8 cellular contexts compared by ENCODE assay signal in the genomic region with DNA sequence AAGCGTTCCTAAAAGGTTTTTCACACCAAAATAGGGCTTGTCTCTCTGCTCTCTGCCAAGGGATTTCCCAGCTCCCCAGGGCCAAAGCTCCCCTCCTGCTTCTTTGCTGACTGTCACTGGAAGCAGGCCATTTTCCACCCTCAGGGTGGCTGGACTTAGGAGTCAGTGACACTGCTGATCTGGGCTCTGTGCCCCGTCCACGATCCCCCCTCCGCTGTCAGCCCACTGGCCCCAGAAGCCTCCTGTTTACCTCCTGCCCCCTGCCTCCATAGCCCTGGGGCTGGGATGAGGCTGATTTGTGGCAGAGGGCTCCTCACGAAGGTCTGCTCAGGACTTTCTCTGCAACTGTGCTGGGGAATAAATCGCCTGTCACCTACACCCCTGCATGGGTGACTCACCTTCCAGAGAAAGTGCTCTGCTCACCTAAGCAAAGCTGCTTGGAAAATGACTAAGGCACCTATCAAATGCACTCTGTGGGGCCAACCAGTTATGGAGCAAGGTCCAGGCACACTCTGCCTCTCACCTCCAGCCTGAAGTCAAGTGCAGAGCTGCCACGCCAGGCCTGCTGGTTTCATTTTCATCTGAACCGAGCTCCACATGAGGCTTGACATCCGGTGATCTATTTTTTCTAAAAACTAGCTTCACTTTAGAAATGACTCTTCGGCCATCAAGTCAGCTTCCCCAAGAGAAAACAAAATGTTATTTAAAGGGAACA. TPM values are rescaled to one million over a fixed set of nuclear protein-coding genes. Genes with fewer than 3 reads are reported as not detected.
DNase-seq lines count a peak whose midpoint lies in the region; ATAC-seq and TF ChIP-seq lines count a peak whose summit lies in the region.

No MANE protein-coding gene starts in this region.

- H3K4me1 ChIP-seq in duodenal mucosa (ENCODE audit: control insufficient read depth in 1 of 2, insufficient read depth in 2 of 2, low read length in 2 of 2) = peaks cover 80 to 82% of the 10 kb centered on the region in 2 donors
- peaks cover 54% of the 10 kb centered on the region for H3K4me1 ChIP-seq in testis

- no peaks in the 10 kb centered on the region for H3K27me3 ChIP-seq in duodenal mucosa (ENCODE audit: control insufficient read depth in 1 of 2, insufficient read depth in 2 of 2, low read length in 2 of 2)
- no peaks in the 10 kb centered on the region for H3K27me3 ChIP-seq in testis

- H3K4me1 Mint-ChIP-seq in activated CD4-positive, alpha-beta T cell treated with anti-CD3 and anti-CD28 coated beads, Interleukin-2, amount 10 ng/mL, durations not matched to agents 7 days and 5 days = peaks cover 71% of the 10 kb centered on the region
- peaks cover 74 to 83% of the 10 kb centered on the region in 2 donors for H3K4me1 Mint-ChIP-seq in natural killer cell

- intact Hi-C loops in natural killer cell (cut with micrococcal nuclease) = loop anchor here (2.0 kb wide), 1 partner anchor 35 kb away; no protein-coding TSS in a partner anchor
- intact Hi-C loops in testis (cut with DNase I; ENCODE audit: low total_unique reads) = no loop called here

- POLR2A ChIA-PET in GM10248 (lab: Yijun Ruan, JAX) = interaction anchor here (0.7 to 1.5 kb wide), 9 partner anchors 10 to 162 kb away, joined by 3 to 5 read pairs (median 3); no protein-coding TSS in a partner anchor
- POLR2A ChIA-PET in activated CD4-positive, alpha-beta T cell treated with anti-CD3 and anti-CD28 coated beads, Interleukin-2, amount 10 ng/mL, durations not matched to agents 7 days and 5 days (lab: Charles Lee) = interaction anchor here (0.7 to 1.4 kb wide), 2 partner anchors 92 to 164 kb away, joined by 3 read pairs; a partner anchor contains a TSS

- 44 to 47% methylated on average over 9 to 10 of the region's 10 CpGs for WGBS in testis, 2 donors

- H3K36me3 ChIP-seq in duodenal mucosa (ENCODE audit: control insufficient read depth in 1 of 2, insufficient read depth in 2 of 2, low read length in 2 of 2) (peaks cover 0 to 4% of the 10 kb centered on the region in 2 donors), testis (ENCODE audit: low read depth, missing control alignments) (no peaks in the 10 kb centered on the region)

- TF ChIP-seq CTCF in GM10248 (IDR thresholded peaks at IDR 0.05; ENCODE audit: control extremely low read depth, extremely low read depth, low read depth, missing control alignments) (no peak), natural killer cell (IDR thresholded peaks at IDR 0.05) (no peak), testis (IDR thresholded peaks at IDR 0.05) (no peak)

- no peaks in the 10 kb centered on the region for H3K9me3 ChIP-seq in duodenal mucosa (ENCODE audit: control insufficient read depth in 1 of 2, low read length in 2 of 2)
- H3K9me3 ChIP-seq in testis = no peaks in the 10 kb centered on the region

- TF ChIP-seq POLR2A in testis (IDR thresholded peaks at IDR 0.05) = no peak

- DNase-seq in GM10248 (ENCODE audit: extremely low spot score) (peak; percentile 77), HT1080 (ENCODE audit: low read depth) (peak; percentile 63), natural killer cell (peak; percentile 59), testis (peak; percentile 62), UCSD-AML1 (lab: John Stamatoyannopoulos, UW; ENCODE audit: unreplicated experiment) (no peak)
- peak; percentile 87 for DNase-seq in activated CD4-positive, alpha-beta T cell treated with anti-CD3 and anti-CD28 coated beads, Interleukin-2, amount 10 ng/mL, durations not matched to agents 7 days and 5 days

- H3K27me3 Mint-ChIP-seq in activated CD4-positive, alpha-beta T cell treated with anti-CD3 and anti-CD28 coated beads, Interleukin-2, amount 10 ng/mL, durations not matched to agents 7 days and 5 days = no peaks in the 10 kb centered on the region
- H3K27me3 Mint-ChIP-seq in natural killer cell (ENCODE audit: low read depth in 2 of 2) = no peaks in the 10 kb centered on the region

- peaks cover 65% of the 10 kb centered on the region for H3K36me3 Mint-ChIP-seq in activated CD4-positive, alpha-beta T cell treated with anti-CD3 and anti-CD28 coated beads, Interleukin-2, amount 10 ng/mL, durations not matched to agents 7 days and 5 days (ENCODE audit: low read depth)
- H3K36me3 Mint-ChIP-seq in natural killer cell = no peaks in the 10 kb centered on the region

- H3K4me3 Mint-ChIP-seq in activated CD4-positive, alpha-beta T cell treated with anti-CD3 and anti-CD28 coated beads, Interleukin-2, amount 10 ng/mL, durations not matched to agents 7 days and 5 days = peak overlapping the region; percentile 75
- peak overlapping the region; percentile 42 for H3K4me3 Mint-ChIP-seq in natural killer cell

- peak overlapping the region; percentile 67 to 77 for H3K9ac ChIP-seq in duodenal mucosa (ENCODE audit: low read depth in 1 of 2, low read length in 2 of 2)

- CTCF ChIA-PET in GM10248 (lab: Yijun Ruan, JAX) = interaction anchor here (0.7 to 5.4 kb wide), 23 partner anchors 10 to 177 kb away, joined by 3 to 37 read pairs (median 5); a partner anchor contains a TSS
- CTCF ChIA-PET in activated CD4-positive, alpha-beta T cell treated with anti-CD3 and anti-CD28 coated beads, Interleukin-2, amount 10 ng/mL, durations not matched to agents 7 days and 5 days (lab: Charles Lee) = interaction anchor here (0.6 to 2.6 kb wide), 15 partner anchors 8 to 257 kb away, joined by 3 to 15 read pairs (median 5); a partner anchor contains a TSS

- H3K27ac ChIP-seq in duodenal mucosa (ENCODE audit: low read depth, low read length) = peak overlapping the region; percentile 93
- H3K27ac ChIP-seq in testis = peak overlapping the region; percentile 75 to 82

- H3K9me3 Mint-ChIP-seq in activated CD4-positive, alpha-beta T cell treated with anti-CD3 and anti-CD28 coated beads, Interleukin-2, amount 10 ng/mL, durations not matched to agents 7 days and 5 days = no peaks in the 10 kb centered on the region
- no peaks in the 10 kb centered on the region for H3K9me3 Mint-ChIP-seq in natural killer cell

- ATAC-seq in natural killer cell (peak; percentile 27 to 46 (median 42)), HG03520 (IDR thresholded peaks at IDR 0.05; ENCODE audit: unreplicated experiment) (no peak)

- H3K27ac Mint-ChIP-seq in activated CD4-positive, alpha-beta T cell treated with anti-CD3 and anti-CD28 coated beads, Interleukin-2, amount 10 ng/mL, durations not matched to agents 7 days and 5 days = peak overlapping the region; percentile 98
- H3K27ac Mint-ChIP-seq in natural killer cell = peak overlapping the region; percentile 91 to 92

- H3K4me3 ChIP-seq in duodenal mucosa (ENCODE audit: low read depth in 1 of 2, low read length in 2 of 2) (peak overlapping the region; percentile 51 to 63), testis (no peak overlapping the region)

RNA-seq across cellular contexts. Expression of a gene that starts 4.9 kb away (rescaled TPM):
- total RNA-seq in HT1080 (2014; rRNA removed; shearing (Covaris generic)) = 13.0 and 13.2 TPM in 2 replicates
- 22.7 and 24.4 TPM in 2 replicates for polyA plus RNA-seq in HT1080 (2015; cell fraction: cytosol; rRNA removed)
- 72.7 and 80.6 TPM in 2 replicates for polyA plus RNA-seq in HT1080 (2015; cell fraction: nucleus; rRNA removed)
- total RNA-seq in activated CD4-positive, alpha-beta T cell treated with anti-CD3 and anti-CD28 coated beads, Interleukin-2, amount 10 ng/mL, durations not matched to agents 7 days and 5 days = 10 to 100 TPM; 25.8 to 26.0 TPM
- total RNA-seq in natural killer cell = 10 to 100 TPM; 28.0 to 31.9 (median 31.6) TPM
- total RNA-seq in testis = 10 to 100 TPM; 12.4 to 14.6 TPM
- polyA plus RNA-seq in testis (ENCODE audit: insufficient read depth, low read depth, low replicate concordance) = 24.9 TPM

RNA-seq across cellular contexts. Expression of a gene that starts 50.0 kb away (rescaled TPM):
- total RNA-seq in HT1080 (2014; rRNA removed; shearing (Covaris generic)) = not detected in 2 replicates
- polyA plus RNA-seq in HT1080 (2015; cell fraction: cytosol; rRNA removed) = not detected in 2 replicates
- not detected in 2 replicates for polyA plus RNA-seq in HT1080 (2015; cell fraction: nucleus; rRNA removed)
- under 1 TPM; 0.27 to 0.67 TPM for total RNA-seq in activated CD4-positive, alpha-beta T cell treated with anti-CD3 and anti-CD28 coated beads, Interleukin-2, amount 10 ng/mL, durations not matched to agents 7 days and 5 days
- under 1 TPM in 1 of 3 donors, not detected in 2; 0.43 TPM for total RNA-seq in natural killer cell
- 10 to 100 TPM; 15.5 to 47.4 TPM for total RNA-seq in testis
- polyA plus RNA-seq in testis (ENCODE audit: insufficient read depth, low read depth, low replicate concordance) = 72.0 TPM

Comparison
In these comparisons a context has a peak if more than half of its experiments do, and no peak if none do; other contexts are left out.
1. H3K4me3 ChIP-seq: peak in duodenal mucosa (2 of 2); none in testis (0 of 2).
2. RNA of a gene that starts 50.0 kb away (total RNA-seq): 15.5 to 47.4 TPM in testis; 0.27 to 0.67 TPM in activated CD4-positive, alpha-beta T cell treated with anti-CD3 and anti-CD28 coated beads, Interleukin-2, amount 10 ng/mL, durations not matched to agents 7 days and 5 days, 0.43 TPM in natural killer cell and not detected in HT1080; every median in the first group is over 4 times any median in the second.